In the genomic region with DNA sequence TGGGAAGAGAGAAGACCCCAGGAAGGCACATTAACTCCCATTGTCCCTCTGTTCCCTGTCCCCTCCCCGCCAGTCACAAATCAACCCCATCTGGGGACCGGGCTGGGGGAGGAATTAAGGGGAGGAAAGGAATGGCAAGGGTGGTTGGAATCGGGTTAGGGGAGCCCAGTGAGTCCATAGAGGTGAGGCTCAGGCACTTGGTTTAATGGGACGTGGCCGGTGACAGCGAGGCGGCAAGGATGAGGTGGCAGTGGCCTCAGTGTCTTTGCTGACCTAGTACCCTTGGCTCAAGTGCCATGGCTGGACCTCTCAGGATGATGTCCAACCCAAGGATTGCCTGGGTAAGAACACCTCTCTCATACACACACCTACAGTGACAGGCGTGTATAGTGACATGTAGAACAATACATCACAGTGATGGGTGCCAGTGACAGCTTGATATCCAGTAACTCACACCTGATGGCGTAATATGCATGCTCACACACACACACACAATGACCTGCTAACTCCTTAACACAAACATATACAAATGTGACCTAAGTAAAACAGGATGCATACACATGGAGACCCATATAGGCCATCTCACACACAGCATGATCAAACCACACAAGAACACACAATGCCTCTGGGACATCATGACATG, we compare ENCODE assay signal across 8 cellular contexts. TPM values are rescaled to one million over a fixed set of nuclear protein-coding genes. Genes with fewer than 3 reads are reported as not detected.
DNase-seq lines count a peak whose midpoint lies in the region; ATAC-seq and TF ChIP-seq lines count a peak whose summit lies in the region.

No MANE protein-coding gene starts in this region.

- POLR2A ChIA-PET in HEK293T (lab: Yijun Ruan, JAX): no interaction called here
- POLR2A ChIA-PET in activated CD4-positive, alpha-beta memory T cell treated with anti-CD3 and anti-CD28 coated beads, Interleukin-2, amount 10 ng/mL, durations not matched to agents 7 days and 5 days (lab: Charles Lee): interaction anchor here (1.0 to 12.7 kb wide), 3 partner anchors 8 to 14 kb away, joined by 3 to 173 read pairs (median 5); a partner anchor contains a TSS

- peak overlapping the region; percentile 76 for H3K4me3 Mint-ChIP-seq in activated CD4-positive, alpha-beta memory T cell treated with anti-CD3 and anti-CD28 coated beads, Interleukin-2, amount 10 ng/mL, durations not matched to agents 7 days and 5 days
- H3K4me3 Mint-ChIP-seq in stimulated activated effector memory CD8-positive, alpha-beta T cell treated with anti-CD3 and anti-CD28 coated beads, Interleukin-12 subunit alpha, Interleukin-12 subunit beta, amount 100 ng/mL, for 72 hours: peak overlapping the region; percentile 81

- WGBS in right cardiac atrium: 56% methylated on average over 9 of the region's 9 CpGs

- CTCF ChIA-PET in HEK293T (lab: Yijun Ruan, JAX): interaction anchor here (1.2 kb wide), 1 partner anchor 9 kb away, joined by 4 read pairs; no protein-coding TSS in a partner anchor
- CTCF ChIA-PET in activated CD4-positive, alpha-beta memory T cell treated with anti-CD3 and anti-CD28 coated beads, Interleukin-2, amount 10 ng/mL, durations not matched to agents 7 days and 5 days (lab: Charles Lee): interaction anchor here (0.5 to 4.1 kb wide), 2 partner anchors 9 to 59 kb away, joined by 3 to 28 read pairs; no protein-coding TSS in a partner anchor

- no peaks in the 10 kb centered on the region for H3K27me3 Mint-ChIP-seq in activated CD4-positive, alpha-beta memory T cell treated with anti-CD3 and anti-CD28 coated beads, Interleukin-2, amount 10 ng/mL, durations not matched to agents 7 days and 5 days

- H3K9me3 ChIP-seq in right cardiac atrium (ENCODE audit: control insufficient read depth, low read length): no peaks in the 10 kb centered on the region

- H3K27ac ChIP-seq in right cardiac atrium (ENCODE audit: low read length): peak overlapping the region; percentile 18

- DNase-seq in HEK293T (ENCODE audit: extremely low spot score): no peak
- no peak for DNase-seq in activated CD4-positive, alpha-beta memory T cell treated with anti-CD3 and anti-CD28 coated beads, Interleukin-2, amount 10 ng/mL, durations not matched to agents 7 days and 5 days
- DNase-seq in right cardiac atrium: no peak
- no peak for DNase-seq in stimulated activated effector memory CD8-positive, alpha-beta T cell treated with anti-CD3 and anti-CD28 coated beads, Interleukin-12 subunit alpha, Interleukin-12 subunit beta, amount 100 ng/mL, for 72 hours (ENCODE audit: low spot score in 2 of 2)
- DNase-seq in globus pallidus (ENCODE audit: low spot score): no peak
- DNase-seq in NCI-H345 treated with DMSO at 0.1 percent for 48 hours (lab: John Stamatoyannopoulos, UW; ENCODE audit: unreplicated experiment): no peak
- no peak for DNase-seq in activated gamma-delta T cell (lab: John Stamatoyannopoulos, UW)
- DNase-seq in activated CD4-positive, alpha-beta T cell treated with anti-CD3 and anti-CD28 coated beads, Interleukin-2, amount 50 U/mL, for 48 hours: no peak

- peak overlapping the region; percentile 87 for H3K27ac Mint-ChIP-seq in activated CD4-positive, alpha-beta memory T cell treated with anti-CD3 and anti-CD28 coated beads, Interleukin-2, amount 10 ng/mL, durations not matched to agents 7 days and 5 days
- peak overlapping the region; percentile 95 for H3K27ac Mint-ChIP-seq in stimulated activated effector memory CD8-positive, alpha-beta T cell treated with anti-CD3 and anti-CD28 coated beads, Interleukin-12 subunit alpha, Interleukin-12 subunit beta, amount 100 ng/mL, for 72 hours

- no peaks in the 10 kb centered on the region for H3K36me3 Mint-ChIP-seq in activated CD4-positive, alpha-beta memory T cell treated with anti-CD3 and anti-CD28 coated beads, Interleukin-2, amount 10 ng/mL, durations not matched to agents 7 days and 5 days (ENCODE audit: low read depth)
- peaks cover 15% of the 10 kb centered on the region for H3K36me3 Mint-ChIP-seq in stimulated activated effector memory CD8-positive, alpha-beta T cell treated with anti-CD3 and anti-CD28 coated beads, Interleukin-12 subunit alpha, Interleukin-12 subunit beta, amount 100 ng/mL, for 72 hours

- intact Hi-C loops in right cardiac atrium (cut with DNase I): no loop called here

- peak overlapping the region; percentile 2 for H3K4me3 ChIP-seq in right cardiac atrium (ENCODE audit: low read length)

- H3K27me3 ChIP-seq in right cardiac atrium (ENCODE audit: control insufficient read depth, insufficient read depth): no peaks in the 10 kb centered on the region

- peaks cover 9% of the 10 kb centered on the region for H3K4me1 ChIP-seq in right cardiac atrium (ENCODE audit: control insufficient read depth, insufficient read depth, low read length)

- no peaks in the 10 kb centered on the region for H3K9me3 Mint-ChIP-seq in activated CD4-positive, alpha-beta memory T cell treated with anti-CD3 and anti-CD28 coated beads, Interleukin-2, amount 10 ng/mL, durations not matched to agents 7 days and 5 days
- H3K9me3 Mint-ChIP-seq in stimulated activated effector memory CD8-positive, alpha-beta T cell treated with anti-CD3 and anti-CD28 coated beads, Interleukin-12 subunit alpha, Interleukin-12 subunit beta, amount 100 ng/mL, for 72 hours: no peaks in the 10 kb centered on the region

- H3K4me1 Mint-ChIP-seq in activated CD4-positive, alpha-beta memory T cell treated with anti-CD3 and anti-CD28 coated beads, Interleukin-2, amount 10 ng/mL, durations not matched to agents 7 days and 5 days: peaks cover 62% of the 10 kb centered on the region
- peaks cover 68% of the 10 kb centered on the region for H3K4me1 Mint-ChIP-seq in stimulated activated effector memory CD8-positive, alpha-beta T cell treated with anti-CD3 and anti-CD28 coated beads, Interleukin-12 subunit alpha, Interleukin-12 subunit beta, amount 100 ng/mL, for 72 hours

- no peak for ATAC-seq in right cardiac atrium
- ATAC-seq in stimulated activated effector memory CD8-positive, alpha-beta T cell treated with anti-CD3 and anti-CD28 coated beads, Interleukin-12 subunit alpha, Interleukin-12 subunit beta, amount 100 ng/mL, for 72 hours: no peak

TF ChIP-seq in HEK293T, 16 proteins besides CTCF, POLR2A, EP300 and RAD21:
- TF ChIP-seq BHLHE40 (IDR thresholded peaks at IDR 0.05; ENCODE audit: borderline replicate concordance) (no peak), ARNT (IDR thresholded peaks at IDR 0.05) (no peak), ZNF384 (IDR thresholded peaks at IDR 0.05) (no peak), NFRKB (IDR thresholded peaks at IDR 0.05) (no peak), ELF4 (IDR thresholded peaks at IDR 0.05) (no peak)
- TF ChIP-seq, protein P1, sequence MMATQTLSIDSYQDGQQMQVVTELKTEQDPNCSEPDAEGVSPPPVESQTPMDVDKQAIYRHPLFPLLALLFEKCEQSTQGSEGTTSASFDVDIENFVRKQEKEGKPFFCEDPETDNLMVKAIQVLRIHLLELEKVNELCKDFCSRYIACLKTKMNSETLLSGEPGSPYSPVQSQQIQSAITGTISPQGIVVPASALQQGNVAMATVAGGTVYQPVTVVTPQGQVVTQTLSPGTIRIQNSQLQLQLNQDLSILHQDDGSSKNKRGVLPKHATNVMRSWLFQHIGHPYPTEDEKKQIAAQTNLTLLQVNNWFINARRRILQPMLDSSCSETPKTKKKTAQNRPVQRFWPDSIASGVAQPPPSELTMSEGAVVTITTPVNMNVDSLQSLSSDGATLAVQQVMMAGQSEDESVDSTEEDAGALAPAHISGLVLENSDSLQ (IDR thresholded peaks at IDR 0.05): peak; percentile 64

RNA-seq across cellular contexts. Expression of a gene that starts 12.3 kb away (rescaled TPM):
- total RNA-seq in activated CD4-positive, alpha-beta memory T cell treated with anti-CD3 and anti-CD28 coated beads, Interleukin-2, amount 10 ng/mL, durations not matched to agents 7 days and 5 days: 1 to 10 TPM; 2.5 to 2.6 TPM
- total RNA-seq in right cardiac atrium: 100 to 1,000 TPM; 368 to 977 (median 629) TPM
- polyA plus RNA-seq in right cardiac atrium: 729 TPM

RNA-seq across cellular contexts. Expression of a gene that starts 13.0 kb away (rescaled TPM):
- total RNA-seq in activated CD4-positive, alpha-beta memory T cell treated with anti-CD3 and anti-CD28 coated beads, Interleukin-2, amount 10 ng/mL, durations not matched to agents 7 days and 5 days: 100 to 1,000 TPM; 142 to 145 TPM
- 10 to 100 TPM; 67.8 to 96.4 (median 85.4) TPM for total RNA-seq in right cardiac atrium
- 41.1 TPM for polyA plus RNA-seq in right cardiac atrium

RNA-seq across cellular contexts. Expression of a gene that starts 48.0 kb away (rescaled TPM):
- 10 to 100 TPM; 26.6 to 26.7 TPM for total RNA-seq in activated CD4-positive, alpha-beta memory T cell treated with anti-CD3 and anti-CD28 coated beads, Interleukin-2, amount 10 ng/mL, durations not matched to agents 7 days and 5 days
- total RNA-seq in right cardiac atrium: 10 to 100 TPM in 1 of 4 donors, 1 to 10 TPM in 3; 5.0 to 10.7 (median 7.4) TPM
- polyA plus RNA-seq in right cardiac atrium: 5.8 TPM

RNA-seq across cellular contexts. Expression of a gene that starts 55.4 kb away (rescaled TPM):
- not detected for total RNA-seq in activated CD4-positive, alpha-beta memory T cell treated with anti-CD3 and anti-CD28 coated beads, Interleukin-2, amount 10 ng/mL, durations not matched to agents 7 days and 5 days
- total RNA-seq in right cardiac atrium: not detected
- not detected for polyA plus RNA-seq in right cardiac atrium

Comparison
In these comparisons a context has a peak if more than half of its experiments do, and no peak if none do; other contexts are left out.
1. RNA of a gene that starts 12.3 kb away (total RNA-seq): 368 to 977 TPM in right cardiac atrium; 2.5 to 2.6 TPM in activated CD4-positive, alpha-beta memory T cell treated with anti-CD3 and anti-CD28 coated beads, Interleukin-2, amount 10 ng/mL, durations not matched to agents 7 days and 5 days; every median in the first group is over 100 times any median in the second.